ENCODE assay signal across 9 cellular contexts in the genomic region with DNA sequence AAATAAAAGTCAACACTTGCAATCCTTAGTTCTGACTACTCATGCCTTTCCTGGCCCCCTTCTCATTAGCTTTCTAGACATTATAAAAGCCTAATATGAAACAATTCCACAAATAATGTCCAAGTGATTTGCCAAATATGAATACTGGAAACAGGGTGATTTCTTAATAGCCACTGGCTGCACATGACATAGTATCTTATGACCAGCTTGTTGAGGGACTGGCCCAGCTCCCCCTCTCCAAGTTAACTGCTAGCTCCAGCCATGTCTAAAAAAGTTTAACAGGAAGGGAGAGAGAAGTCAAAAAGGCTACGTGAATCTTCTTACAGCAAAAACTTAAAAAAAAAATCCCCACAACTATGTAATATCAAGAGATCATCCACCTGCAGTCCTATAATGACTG. TPM values are rescaled to one million over a fixed set of nuclear protein-coding genes. Genes with fewer than 3 reads are reported as not detected.
DNase-seq lines count a peak whose midpoint lies in the region; ATAC-seq, FAIRE-seq and TF ChIP-seq lines count a peak whose summit lies in the region.
"Had no signal": no experiment of that assay in that cellular context is flagged by ENCODE, and none has a peak within 500 bp of the region (broad histone marks: within the 10 kb centered on the region; RNA-seq: fewer than 3 reads in every experiment).

No MANE protein-coding gene starts in this region.

- peak overlapping the region; percentile 62 for H3K27ac Mint-ChIP-seq in glutamatergic neuron (ENCODE audit: unreplicated experiment)

- DNase-seq in cardiac muscle cell (ENCODE audit: low read depth in 1 of 2, low spot score in 1 of 2) (peak; percentile 17 to 70), Right ventricle myocardium inferior (ENCODE audit: missing footprints) (no peak), glutamatergic neuron (no peak), GM19239 (ENCODE audit: insufficient read length, low spot score) (no peak)

- H3K4me1 Mint-ChIP-seq in glutamatergic neuron (ENCODE audit: low read depth, unreplicated experiment) = peaks cover 19% of the 10 kb centered on the region

- no peak for FAIRE-seq in GM19239 (lab: Jason Lieb, UNC)
- FAIRE-seq: islet of Langerhans had no signal

- H3K9me3 ChIP-seq in cardiac muscle cell (ENCODE audit: low read depth) = no peaks in the 10 kb centered on the region
- no peaks in the 10 kb centered on the region for H3K9me3 ChIP-seq in skeletal muscle satellite cell (replicated peaks; ENCODE audit: low read length)

- peaks cover 11% of the 10 kb centered on the region for H3K9me3 Mint-ChIP-seq in glutamatergic neuron (ENCODE audit: unreplicated experiment)

- no peak overlapping the region for H3K27ac ChIP-seq in cardiac muscle cell

- H3K27me3 ChIP-seq in cardiac muscle cell (no peaks in the 10 kb centered on the region), skeletal muscle satellite cell (ENCODE audit: control insufficient read depth, insufficient read depth, low read length) (no peaks in the 10 kb centered on the region)

- H3K4me3 Mint-ChIP-seq in glutamatergic neuron (ENCODE audit: unreplicated experiment) = peak overlapping the region; percentile 99

- TF ChIP-seq CTCF in cardiac muscle cell (IDR thresholded peaks at IDR 0.05; ENCODE audit: low read depth, low read length) (no peak), WI38 (IDR thresholded peaks at IDR 0.05; ENCODE audit: low read depth, low read length) (no peak), glutamatergic neuron (IDR thresholded peaks at IDR 0.05; ENCODE audit: partially characterized antibody, unreplicated experiment) (no peak)

- peak overlapping the region; percentile 93 for H3K9ac ChIP-seq in skeletal muscle satellite cell (ENCODE audit: low read depth, low read length)

- intact Hi-C loops in Right ventricle myocardium inferior (cut with DNase I) = loop anchor here (5.0 kb wide), 2 partner anchors 67 to 173 kb away; partner anchors contain the start of gene HMGCR

- H3K27me3 Mint-ChIP-seq in glutamatergic neuron (ENCODE audit: unreplicated experiment) = peaks cover 8% of the 10 kb centered on the region

- no peaks in the 10 kb centered on the region for H3K36me3 ChIP-seq in cardiac muscle cell
- H3K36me3 ChIP-seq in skeletal muscle satellite cell (ENCODE audit: insufficient read depth, low read length) = no peaks in the 10 kb centered on the region

- H3K4me1 ChIP-seq in cardiac muscle cell (ENCODE audit: low read depth) (peaks cover 10% of the 10 kb centered on the region), skeletal muscle satellite cell (ENCODE audit: control insufficient read depth, insufficient read depth, low read length) (peaks cover 21% of the 10 kb centered on the region)

- no peaks in the 10 kb centered on the region for H3K36me3 Mint-ChIP-seq in glutamatergic neuron (ENCODE audit: unreplicated experiment)

- H3K4me3 ChIP-seq in cardiac muscle cell = peak overlapping the region; percentile 59
- peak overlapping the region; percentile 97 for H3K4me3 ChIP-seq in WI38 (ENCODE audit: low read depth, low read length)
- peak overlapping the region; percentile 98 for H3K4me3 ChIP-seq in skeletal muscle satellite cell (ENCODE audit: low read length)

- peak overlapping the region; percentile 79 for H3K4me2 ChIP-seq in skeletal muscle satellite cell (ENCODE audit: low read length)

- ATAC-seq in Right ventricle myocardium inferior (no peak), HG03342 (IDR thresholded peaks at IDR 0.05; ENCODE audit: unreplicated experiment) (no peak), GM21447 (IDR thresholded peaks at IDR 0.05; ENCODE audit: unreplicated experiment) (no peak)

RNA-seq across cellular contexts. Expression of gene CERT1, which starts 1.5 kb away (rescaled TPM):
- 11.1 and 12.8 TPM in 2 replicates for total RNA-seq in cardiac muscle cell
- polyA plus RNA-seq in cardiac muscle cell = 17.5 and 20.9 TPM in 2 replicates
- 26.0 TPM for total RNA-seq in Right ventricle myocardium inferior
- 45.4 TPM for total RNA-seq in glutamatergic neuron (ENCODE audit: unreplicated experiment)
- total RNA-seq in skeletal muscle satellite cell (2012; rRNA removed) = 23.2 and 26.1 TPM in 2 replicates

RNA-seq across cellular contexts. Expression of gene POLK, which starts 1.7 kb away (rescaled TPM):
- total RNA-seq in cardiac muscle cell = 9.0 and 11.7 TPM in 2 replicates
- polyA plus RNA-seq in cardiac muscle cell = 10.0 and 11.4 TPM in 2 replicates
- total RNA-seq in Right ventricle myocardium inferior = 20.1 TPM
- 28.9 TPM for total RNA-seq in glutamatergic neuron (ENCODE audit: unreplicated experiment)
- total RNA-seq in skeletal muscle satellite cell (2012; rRNA removed) = 28.6 and 29.1 TPM in 2 replicates

Comparison
In these comparisons a context has a peak if more than half of its experiments do, and no peak if none do; other contexts are left out.
1. DNase-seq: peak in cardiac muscle cell (2 of 2); none in Right ventricle myocardium inferior (single experiment), glutamatergic neuron (single experiment) and GM19239 (single experiment).
2. Peak in every context shown above with its lines, with median percentiles within 50 percentile points of each other: H3K4me3 ChIP-seq.